In genomic region chr22:21708960-21709359, GRCh38 we compare ENCODE assay signal across 24 cellular contexts. TPM values are rescaled to one million over a fixed set of nuclear protein-coding genes. Genes with fewer than 3 reads are reported as not detected.
DNase-seq lines count a peak whose midpoint lies in the region; ATAC-seq, FAIRE-seq and TF ChIP-seq lines count a peak whose summit lies in the region.
"Had no signal": no experiment of that assay in that cellular context is flagged by ENCODE, and none has a peak within 500 bp of the region (broad histone marks: within the 10 kb centered on the region; RNA-seq: fewer than 3 reads in every experiment).

No MANE protein-coding gene starts in this region.

- H2AFZ ChIP-seq in K562 (ENCODE audit: low read depth, low read length) = no peak overlapping the region

- WGBS in K562 (ENCODE audit: insufficient coverage, low coverage, missing lambda C conversion rate) = 19% methylated on average over 6 of the region's 6 CpGs

- no peak for TF ChIP-seq RAD21 in K562 (CRISPR knock-in tag; conservative IDR thresholded peaks at IDR 0.05 in 1 of 2, IDR thresholded peaks at IDR 0.05 in 1 of 2)

- H3K27me3 Mint-ChIP-seq in glutamatergic neuron (ENCODE audit: unreplicated experiment) = peaks cover 9% of the 10 kb centered on the region
- no peaks in the 10 kb centered on the region for H3K27me3 Mint-ChIP-seq in activated T-cell treated with anti-CD3 and anti-CD28 coated beads, Interleukin-2, amount 50 U/mL, for 24 hours
- H3K27me3 Mint-ChIP-seq in activated CD8-positive, alpha-beta T cell treated with anti-CD3 and anti-CD28 coated beads for 36 hours = no peaks in the 10 kb centered on the region
- H3K27me3 Mint-ChIP-seq: B cell; CD4-positive, alpha-beta T cell; CD8-positive, alpha-beta memory T cell had no signal

- TF ChIP-seq POLR2A in K562 (conservative IDR thresholded peaks at IDR 0.05) = no peak

- BruUV-seq in K562 (replicated peaks; lab: Mats Ljungman, UMichigan) = no TSS peak

- H4K20me1 ChIP-seq in K562 (replicated peaks; ENCODE audit: control insufficient read depth, insufficient read depth, low read length) = peaks cover 28% of the 10 kb centered on the region

- peaks cover 8 to 15% of the 10 kb centered on the region in 2 experiments; a peak in 4 of 5 replicates for H3K4me1 ChIP-seq in K562 (replicated peaks in 1 of 2; ENCODE audit: control insufficient read depth in 2 of 2, insufficient read depth in 2 of 2, low read length in 2 of 2)
- H3K4me1 ChIP-seq: HAP-1 had no signal

- TF ChIP-seq EP300 in K562 (IDR thresholded peaks at IDR 0.05; ENCODE audit: low read length) = no peak

- CTCF ChIA-PET in K562 (lab: Yijun Ruan, JAX; ENCODE audit: low intra/inter-chr PET ratio) = interaction anchor here (0.7 to 12.1 kb wide), 3 partner anchors 230 to 244 kb away, joined by 6 to 609 read pairs (median 10); partner anchors contain the start of gene PPM1F
- CTCF ChIA-PET in activated CD8-positive, alpha-beta T cell treated with anti-CD3 and anti-CD28 coated beads for 36 hours (lab: Charles Lee) = interaction anchor here (2.1 kb wide), 1 partner anchor 244 kb away, joined by 16 read pairs; the partner anchor contains the start of gene PPM1F

- no peak overlapping the region for H3K4me2 ChIP-seq in K562 (ENCODE audit: insufficient read depth, low read length)
- H3K4me2 ChIP-seq: BLaER1 had no signal

- peaks cover 5% of the 10 kb centered on the region for H3K9me3 Mint-ChIP-seq in glutamatergic neuron (ENCODE audit: unreplicated experiment)
- no peaks in the 10 kb centered on the region for H3K9me3 Mint-ChIP-seq in stimulated activated effector memory CD8-positive, alpha-beta T cell treated with anti-CD3 and anti-CD28 coated beads, Interleukin-12 subunit alpha, Interleukin-12 subunit beta, amount 100 ng/mL, for 72 hours
- H3K9me3 Mint-ChIP-seq in activated T-cell treated with anti-CD3 and anti-CD28 coated beads, Interleukin-2, amount 50 U/mL, for 24 hours = no peaks in the 10 kb centered on the region
- no peaks in the 10 kb centered on the region for H3K9me3 Mint-ChIP-seq in activated CD8-positive, alpha-beta T cell treated with anti-CD3 and anti-CD28 coated beads for 36 hours
- H3K9me3 Mint-ChIP-seq: CD14-positive monocyte; CD4-positive, alpha-beta T cell; CD8-positive, alpha-beta memory T cell; HFFc6 had no signal

- peaks cover 11% of the 10 kb centered on the region for H3K36me3 Mint-ChIP-seq in glutamatergic neuron (ENCODE audit: unreplicated experiment)
- H3K36me3 Mint-ChIP-seq in stimulated activated effector memory CD8-positive, alpha-beta T cell treated with anti-CD3 and anti-CD28 coated beads, Interleukin-12 subunit alpha, Interleukin-12 subunit beta, amount 100 ng/mL, for 72 hours = peaks cover 14% of the 10 kb centered on the region
- H3K36me3 Mint-ChIP-seq in activated T-cell treated with anti-CD3 and anti-CD28 coated beads, Interleukin-2, amount 50 U/mL, for 24 hours (ENCODE audit: low read depth) = no peaks in the 10 kb centered on the region
- H3K36me3 Mint-ChIP-seq in activated CD8-positive, alpha-beta T cell treated with anti-CD3 and anti-CD28 coated beads for 36 hours (ENCODE audit: low read depth) = no peaks in the 10 kb centered on the region

- H3K79me2 ChIP-seq in K562 (ENCODE audit: control insufficient read depth, insufficient read depth, low read length) = no peaks in the 10 kb centered on the region

- peaks cover 19% of the 10 kb centered on the region for H3K4me1 Mint-ChIP-seq in glutamatergic neuron (ENCODE audit: low read depth, unreplicated experiment)
- peaks cover 10% of the 10 kb centered on the region for H3K4me1 Mint-ChIP-seq in stimulated activated effector memory CD8-positive, alpha-beta T cell treated with anti-CD3 and anti-CD28 coated beads, Interleukin-12 subunit alpha, Interleukin-12 subunit beta, amount 100 ng/mL, for 72 hours
- peaks cover 9% of the 10 kb centered on the region for H3K4me1 Mint-ChIP-seq in activated T-cell treated with anti-CD3 and anti-CD28 coated beads, Interleukin-2, amount 50 U/mL, for 24 hours (ENCODE audit: low read depth)
- H3K4me1 Mint-ChIP-seq in activated CD8-positive, alpha-beta T cell treated with anti-CD3 and anti-CD28 coated beads for 36 hours (ENCODE audit: low read depth) = peaks cover 7% of the 10 kb centered on the region

- H3K4me3 ChIP-seq in K562 = no peak overlapping the region
- H3K4me3 ChIP-seq: BLaER1, HAP-1 had no signal

- intact Hi-C loops in K562 (cut with micrococcal nuclease) (no loop called here), head of caudate nucleus (cut with DNase I) (no loop called here)
- intact Hi-C loops in activated CD8-positive, alpha-beta T cell treated with anti-CD3 and anti-CD28 coated beads for 36 hours (cut with micrococcal nuclease) = no loop called here

- no peaks in the 10 kb centered on the region for H3K36me3 ChIP-seq in K562 (ENCODE audit: control insufficient read depth, insufficient read depth, low read length)
- H3K36me3 ChIP-seq: HAP-1 had no signal

- no peak overlapping the region for H3K27ac Mint-ChIP-seq in glutamatergic neuron (ENCODE audit: unreplicated experiment)
- H3K27ac Mint-ChIP-seq in stimulated activated effector memory CD8-positive, alpha-beta T cell treated with anti-CD3 and anti-CD28 coated beads, Interleukin-12 subunit alpha, Interleukin-12 subunit beta, amount 100 ng/mL, for 72 hours = peak overlapping the region; percentile 22
- H3K27ac Mint-ChIP-seq in activated T-cell treated with anti-CD3 and anti-CD28 coated beads, Interleukin-2, amount 50 U/mL, for 24 hours = no peak overlapping the region
- H3K27ac Mint-ChIP-seq in activated CD8-positive, alpha-beta T cell treated with anti-CD3 and anti-CD28 coated beads for 36 hours = no peak overlapping the region
- H3K27ac Mint-ChIP-seq: B cell; CD14-positive monocyte; CD4-positive, alpha-beta T cell; HFFc6 had no signal

- H3K27me3 ChIP-seq in K562 (ENCODE audit: control insufficient read depth in 2 of 2, insufficient read depth in 2 of 2, low read length in 2 of 2) = peaks cover 33 to 61% of the 10 kb centered on the region in 2 experiments
- H3K27me3 ChIP-seq: BLaER1 had no signal

- peak overlapping the region; percentile 52 for H3K4me3 Mint-ChIP-seq in glutamatergic neuron (ENCODE audit: unreplicated experiment)
- H3K4me3 Mint-ChIP-seq in stimulated activated effector memory CD8-positive, alpha-beta T cell treated with anti-CD3 and anti-CD28 coated beads, Interleukin-12 subunit alpha, Interleukin-12 subunit beta, amount 100 ng/mL, for 72 hours = no peak overlapping the region
- no peak overlapping the region for H3K4me3 Mint-ChIP-seq in activated T-cell treated with anti-CD3 and anti-CD28 coated beads, Interleukin-2, amount 50 U/mL, for 24 hours
- H3K4me3 Mint-ChIP-seq in activated CD8-positive, alpha-beta T cell treated with anti-CD3 and anti-CD28 coated beads for 36 hours = no peak overlapping the region
- H3K4me3 Mint-ChIP-seq: B cell; CD14-positive monocyte; CD4-positive, alpha-beta T cell; CD8-positive, alpha-beta memory T cell; HFFc6 had no signal

- no peaks in the 10 kb centered on the region for H3K9me3 ChIP-seq in K562 (replicated peaks; ENCODE audit: control insufficient read depth, insufficient read depth, low read depth, low read length)
- H3K9me3 ChIP-seq: BLaER1, HAP-1 had no signal

- peak overlapping the region in 1 of 2 experiments; percentile 9; a peak in 1 of 4 replicates for H3K9ac ChIP-seq in K562 (ENCODE audit: insufficient read depth in 1 of 2, low read depth in 2 of 2, low read length in 2 of 2)
- H3K9ac ChIP-seq: BLaER1 had no signal

- FAIRE-seq in K562 (lab: Jason Lieb, UNC) = no peak
- FAIRE-seq: GM12891, GM18507, H54 had no signal

- in situ Hi-C loops in K562 (cut with MboI) = no loop called here

- H3K27ac ChIP-seq in VCaP (peak overlapping the region; percentile 95), K562 (ENCODE audit: extremely low read depth, low read depth, low read length) (no peak overlapping the region)
- H3K27ac ChIP-seq: BLaER1 had no signal

- TF ChIP-seq CTCF in VCaP (conservative IDR thresholded peaks at IDR 0.05) = no peak
- no peak for TF ChIP-seq CTCF in K562 (IDR thresholded peaks at IDR 0.05 in 2 of 3, conservative IDR thresholded peaks at IDR 0.05 in 1 of 3; ENCODE audit: insufficient read depth in 2 of 3, low read depth in 1 of 3, low read length in 3 of 3)
- TF ChIP-seq CTCF in glutamatergic neuron (IDR thresholded peaks at IDR 0.05; ENCODE audit: partially characterized antibody, unreplicated experiment) = no peak
- no peak for TF ChIP-seq CTCF in activated CD8-positive, alpha-beta T cell treated with anti-CD3 and anti-CD28 coated beads for 36 hours (IDR thresholded peaks at IDR 0.05)

- POLR2A ChIA-PET in K562 (lab: Yijun Ruan, JAX) = interaction anchor here (0.5 to 7.5 kb wide), 13 partner anchors 8 to 239 kb away, joined by 3 to 71 read pairs (median 7); partner anchors contain the start of genes SDF2L1 and YPEL1
- POLR2A ChIA-PET in activated CD8-positive, alpha-beta T cell treated with anti-CD3 and anti-CD28 coated beads for 36 hours (lab: Charles Lee) = no interaction called here

- DNase-seq in K562 (ENCODE audit: extremely low read depth in 1 of 4, low spot score in 3 of 4) (no peak), glutamatergic neuron (no peak), glomerular visceral epithelial cell (ENCODE audit: extremely low spot score) (no peak), head of caudate nucleus (no peak)
- DNase-seq in stimulated activated effector memory CD8-positive, alpha-beta T cell treated with anti-CD3 and anti-CD28 coated beads, Interleukin-12 subunit alpha, Interleukin-12 subunit beta, amount 100 ng/mL, for 72 hours (ENCODE audit: low spot score in 2 of 2) = no peak
- no peak for DNase-seq in activated T-cell treated with anti-CD3 and anti-CD28 coated beads, Interleukin-2, amount 50 U/mL, for 24 hours
- no peak for DNase-seq in activated CD8-positive, alpha-beta T cell treated with anti-CD3 and anti-CD28 coated beads for 36 hours
- DNase-seq: Calu3; CD4-positive, alpha-beta T cell; CD8-positive, alpha-beta memory T cell; COR-L47; DMS53; DMS79 treated with DMSO at 0.1 percent for 48 hours; GF-D8; GOT3; HFFc6 had no signal

- no peaks in the 10 kb centered on the region for H3K9me1 ChIP-seq in K562 (ENCODE audit: control insufficient read depth, insufficient read depth, low read length)

- ATAC-seq in K562 = no peak
- no peak for ATAC-seq in stimulated activated effector memory CD8-positive, alpha-beta T cell treated with anti-CD3 and anti-CD28 coated beads, Interleukin-12 subunit alpha, Interleukin-12 subunit beta, amount 100 ng/mL, for 72 hours
- no peak for ATAC-seq in activated CD8-positive, alpha-beta T cell treated with anti-CD3 and anti-CD28 coated beads for 36 hours

RNA-seq across cellular contexts. Expression of gene YPEL1, which starts 26.6 kb away (rescaled TPM):
- total RNA-seq in K562 (2011; cell fraction: chromatin; rRNA removed; ENCODE audit: low replicate concordance) = 4.4 and 6.2 TPM in 2 replicates
- total RNA-seq in K562 (2011; cell fraction: nucleolus; rRNA removed) = 3.0 TPM in 2 replicates
- total RNA-seq in K562 (2011; cell fraction: nucleoplasm; rRNA removed) = 4.6 and 4.7 TPM in 2 replicates
- total RNA-seq in K562 (2014; rRNA removed) (0.18 and 0.49 TPM in 2 replicates), K562 (2014; rRNA removed; fragmentation: Illumina TruSeq; extraction: Trizol) (0.41 and 0.47 TPM in 2 replicates), K562 (2015; rRNA removed; fragmentation: Illumina TruSeq; extraction: Trizol) (0.15 and 0.25 TPM in 2 replicates), K562 (2021) (0.53 and 0.54 TPM in 2 replicates), glutamatergic neuron (ENCODE audit: unreplicated experiment) (71.2 TPM)
- polyA plus RNA-seq in K562 (2011; rRNA removed) (2.2 and 2.4 TPM in 2 replicates), K562 (2014; fragmentation: Illumina TruSeq; extraction: Trizol) (0.46 TPM in 2 replicates), K562 (2014; fragmentation: Nextera tagmentation; extraction: Ambion mirVana) (under 1 TPM; 0.07 to 0.10 TPM), K562 (2014; rRNA removed) (0.36 and 1.7 TPM in 2 replicates)
- 0.63 and 1.4 TPM in 2 replicates for polyA plus RNA-seq in K562 (2011; cell fraction: cytosol; rRNA removed)
- 1.9 and 2.6 TPM in 2 replicates for polyA plus RNA-seq in K562 (2011; cell fraction: nucleus; rRNA removed)
- polyA plus RNA-seq in K562 (2012) = 0.59 and 4.0 TPM in 2 replicates
- 1.4 and 3.0 TPM in 2 replicates for polyA minus RNA-seq in K562 (2011; rRNA and poly(A)+ RNA removed)
- 0.46 and 0.67 TPM in 2 replicates for polyA minus RNA-seq in K562 (2011; cell fraction: cytosol; rRNA and poly(A)+ RNA removed)
- 0.67 and 1.00 TPM in 2 replicates for polyA minus RNA-seq in K562 (2011; cell fraction: nucleus; rRNA and poly(A)+ RNA removed)
- total RNA-seq in activated CD8-positive, alpha-beta T cell treated with anti-CD3 and anti-CD28 coated beads for 36 hours = 1 to 10 TPM in 1 of 2 experiments, under 1 TPM in 1; 0.99 to 1.2 TPM

RNA-seq across cellular contexts. Expression of gene PPIL2, which starts 43.1 kb away (rescaled TPM):
- 1,132 and 1,539 TPM in 2 replicates for total RNA-seq in K562 (2011; cell fraction: chromatin; rRNA removed; ENCODE audit: low replicate concordance)
- total RNA-seq in K562 (2011; cell fraction: nucleolus; rRNA removed) = 736 and 826 TPM in 2 replicates
- total RNA-seq in K562 (2011; cell fraction: nucleoplasm; rRNA removed) = 718 and 814 TPM in 2 replicates
- total RNA-seq in K562 (2014; rRNA removed) (174 and 195 TPM in 2 replicates), K562 (2014; rRNA removed; fragmentation: Illumina TruSeq; extraction: Trizol) (104 and 115 TPM in 2 replicates), K562 (2015; rRNA removed; fragmentation: Illumina TruSeq; extraction: Trizol) (170 and 172 TPM in 2 replicates), K562 (2021) (251 and 267 TPM in 2 replicates), glutamatergic neuron (ENCODE audit: unreplicated experiment) (61.6 TPM)
- polyA plus RNA-seq in K562 (2011; rRNA removed) (193 and 247 TPM in 2 replicates), K562 (2014; fragmentation: Illumina TruSeq; extraction: Trizol) (250 and 261 TPM in 2 replicates), K562 (2014; fragmentation: Nextera tagmentation; extraction: Ambion mirVana) (10 to 100 TPM; 13.2 to 28.8 TPM), K562 (2014; rRNA removed) (268 and 298 TPM in 2 replicates)
- polyA plus RNA-seq in K562 (2011; cell fraction: cytosol; rRNA removed) = 143 and 211 TPM in 2 replicates
- 801 and 951 TPM in 2 replicates for polyA plus RNA-seq in K562 (2011; cell fraction: nucleus; rRNA removed)
- 185 and 193 TPM in 2 replicates for polyA plus RNA-seq in K562 (2012)
- 228 and 271 TPM in 2 replicates for polyA minus RNA-seq in K562 (2011; rRNA and poly(A)+ RNA removed)
- polyA minus RNA-seq in K562 (2011; cell fraction: cytosol; rRNA and poly(A)+ RNA removed) = 95.6 and 98.4 TPM in 2 replicates
- 325 and 509 TPM in 2 replicates for polyA minus RNA-seq in K562 (2011; cell fraction: nucleus; rRNA and poly(A)+ RNA removed)
- 10 to 100 TPM; 41.5 to 42.5 TPM for total RNA-seq in activated CD8-positive, alpha-beta T cell treated with anti-CD3 and anti-CD28 coated beads for 36 hours

Comparison
In these comparisons a context has a peak if more than half of its experiments do, and no peak if none do; other contexts are left out.
1. RNA of gene YPEL1, which starts 26.6 kb away (total RNA-seq): 71.2 TPM in glutamatergic neuron (single experiment); 0.99 to 1.2 TPM in activated CD8-positive, alpha-beta T cell treated with anti-CD3 and anti-CD28 coated beads for 36 hours and 0.15 to 6.2 TPM in K562; every median in the first group is over 10 times any median in the second.